ENCODE assay signal across 7 cellular contexts in genomic region chr19:51927859-51928258, GRCh38. TPM values are rescaled to one million over a fixed set of nuclear protein-coding genes. Genes with fewer than 3 reads are reported as not detected.
A peak's percentile ranks its signal among the peaks of the same experiment; 100 is the strongest.
DNase-seq lines count a peak whose midpoint lies in the region; ATAC-seq and TF ChIP-seq lines count a peak whose summit lies in the region.

No MANE protein-coding gene starts in this region.

- H3K27ac Mint-ChIP-seq in activated T-helper 2 cell treated with anti-CD3 and anti-CD28 coated beads, Interferon-gamma antibody, Interleukin-2, Interleukin-4, amounts not matched to agents 10 μg/mL and 5 μg/mL and 100 μg/mL, durations not matched to agents 14 hours and 24 hours and 36 hours, result peak overlapping the region; percentile 93
- H3K27ac Mint-ChIP-seq in stimulated activated naive CD8-positive, alpha-beta T cell treated with anti-CD3 and anti-CD28 coated beads, Interleukin-15, amount 100 ng/mL, for 72 hours, result peak overlapping the region; percentile 95 to 96

- H3K9ac ChIP-seq in iPS-20b (ENCODE audit: low read depth, low read length), result peak overlapping the region; percentile 97

- H3K9me3 ChIP-seq in iPS-20b (ENCODE audit: insufficient read depth, low read depth, low read length), result peaks cover 25% of the 10 kb centered on the region

- peaks cover 61% of the 10 kb centered on the region for H3K36me3 Mint-ChIP-seq in activated T-helper 2 cell treated with anti-CD3 and anti-CD28 coated beads, Interferon-gamma antibody, Interleukin-2, Interleukin-4, amounts not matched to agents 10 μg/mL and 5 μg/mL and 100 μg/mL, durations not matched to agents 14 hours and 24 hours and 36 hours (ENCODE audit: low read depth)

- H3K27ac ChIP-seq in HL-60 (replicated peaks) (peak overlapping the region; percentile 92), iPS-20b (ENCODE audit: low read length) (peak overlapping the region; percentile 97)

- no peak for DNase-seq in HL-60 (ENCODE audit: low read depth in 1 of 2, low spot score in 1 of 2)
- no peak for DNase-seq in activated T-helper 2 cell treated with anti-CD3 and anti-CD28 coated beads, Interferon-gamma antibody, Interleukin-2, Interleukin-4, amounts not matched to agents 10 μg/mL and 5 μg/mL and 100 μg/mL, durations not matched to agents 14 hours and 24 hours and 36 hours (ENCODE audit: low spot score)
- no peak for DNase-seq in stimulated activated naive CD8-positive, alpha-beta T cell treated with anti-CD3 and anti-CD28 coated beads, Interleukin-15, amount 100 ng/mL, for 72 hours
- DNase-seq in T-helper 9 cell, result no peak

- no peaks in the 10 kb centered on the region for H3K27me3 Mint-ChIP-seq in activated T-helper 2 cell treated with anti-CD3 and anti-CD28 coated beads, Interferon-gamma antibody, Interleukin-2, Interleukin-4, amounts not matched to agents 10 μg/mL and 5 μg/mL and 100 μg/mL, durations not matched to agents 14 hours and 24 hours and 36 hours (ENCODE audit: low read depth)
- no peaks in the 10 kb centered on the region for H3K27me3 Mint-ChIP-seq in stimulated activated naive CD8-positive, alpha-beta T cell treated with anti-CD3 and anti-CD28 coated beads, Interleukin-15, amount 100 ng/mL, for 72 hours

- peak overlapping the region; percentile 88 for H3K4me3 ChIP-seq in HL-60 (replicated peaks; ENCODE audit: insufficient read depth, low read length)
- H3K4me3 ChIP-seq in iPS-20b (ENCODE audit: low read length), result peak overlapping the region; percentile 87

- intact Hi-C loops in activated T-helper 2 cell treated with anti-CD3 and anti-CD28 coated beads, Interferon-gamma antibody, Interleukin-2, Interleukin-4, amounts not matched to agents 10 μg/mL and 5 μg/mL and 100 μg/mL, durations not matched to agents 14 hours and 24 hours and 36 hours (cut with micrococcal nuclease), result loop anchor here (1.0 to 5.0 kb wide), 6 partner anchors 23 to 244 kb away; partner anchors contain the start of genes ZNF350, ZNF614, ZNF615 and ZNF649

- peaks cover 34% of the 10 kb centered on the region for H3K36me3 ChIP-seq in iPS-20b (ENCODE audit: insufficient read depth, low read depth, low read length)

- H3K9me3 Mint-ChIP-seq in activated T-helper 2 cell treated with anti-CD3 and anti-CD28 coated beads, Interferon-gamma antibody, Interleukin-2, Interleukin-4, amounts not matched to agents 10 μg/mL and 5 μg/mL and 100 μg/mL, durations not matched to agents 14 hours and 24 hours and 36 hours, result peaks cover 81% of the 10 kb centered on the region
- H3K9me3 Mint-ChIP-seq in stimulated activated naive CD8-positive, alpha-beta T cell treated with anti-CD3 and anti-CD28 coated beads, Interleukin-15, amount 100 ng/mL, for 72 hours, result peaks cover 40 to 72% of the 10 kb centered on the region in 2 donors

- H3K27me3 ChIP-seq in HL-60 (ENCODE audit: insufficient read depth, poor library complexity, severe bottlenecking) (no peaks in the 10 kb centered on the region), iPS-20b (ENCODE audit: insufficient read depth, low read length) (no peaks in the 10 kb centered on the region)

- no peak for ATAC-seq in stimulated activated naive CD8-positive, alpha-beta T cell treated with anti-CD3 and anti-CD28 coated beads, Interleukin-15, amount 100 ng/mL, for 72 hours
- ATAC-seq in HG03571 (IDR thresholded peaks at IDR 0.05; ENCODE audit: unreplicated experiment) (no peak), HG02798 (IDR thresholded peaks at IDR 0.05; ENCODE audit: poor library complexity, unreplicated experiment) (no peak)

- H3K4me1 ChIP-seq in iPS-20b (ENCODE audit: insufficient read depth, low read length), result no peaks in the 10 kb centered on the region

- peak overlapping the region; percentile 97 for H3K4me3 Mint-ChIP-seq in activated T-helper 2 cell treated with anti-CD3 and anti-CD28 coated beads, Interferon-gamma antibody, Interleukin-2, Interleukin-4, amounts not matched to agents 10 μg/mL and 5 μg/mL and 100 μg/mL, durations not matched to agents 14 hours and 24 hours and 36 hours (ENCODE audit: low read depth)
- peak overlapping the region; percentile 97 for H3K4me3 Mint-ChIP-seq in stimulated activated naive CD8-positive, alpha-beta T cell treated with anti-CD3 and anti-CD28 coated beads, Interleukin-15, amount 100 ng/mL, for 72 hours

- peaks cover 15% of the 10 kb centered on the region for H3K4me1 Mint-ChIP-seq in activated T-helper 2 cell treated with anti-CD3 and anti-CD28 coated beads, Interferon-gamma antibody, Interleukin-2, Interleukin-4, amounts not matched to agents 10 μg/mL and 5 μg/mL and 100 μg/mL, durations not matched to agents 14 hours and 24 hours and 36 hours (ENCODE audit: low read depth)
- H3K4me1 Mint-ChIP-seq in stimulated activated naive CD8-positive, alpha-beta T cell treated with anti-CD3 and anti-CD28 coated beads, Interleukin-15, amount 100 ng/mL, for 72 hours, result peaks cover 26% of the 10 kb centered on the region

- TF ChIP-seq CTCF in HL-60 (IDR thresholded peaks at IDR 0.05; ENCODE audit: insufficient read depth, low read length), result no peak

RNA-seq across cellular contexts. Expression of gene ZNF613, which starts 0.6 kb away (rescaled TPM):
- 3.6 and 3.8 TPM in 2 replicates for total RNA-seq in activated T-helper 2 cell treated with anti-CD3 and anti-CD28 coated beads, Interferon-gamma antibody, Interleukin-2, Interleukin-4, amounts not matched to agents 10 μg/mL and 5 μg/mL and 100 μg/mL, durations not matched to agents 14 hours and 24 hours and 36 hours

RNA-seq across cellular contexts. Expression of gene ZNF649, which starts 23.0 kb away (rescaled TPM):
- total RNA-seq in activated T-helper 2 cell treated with anti-CD3 and anti-CD28 coated beads, Interferon-gamma antibody, Interleukin-2, Interleukin-4, amounts not matched to agents 10 μg/mL and 5 μg/mL and 100 μg/mL, durations not matched to agents 14 hours and 24 hours and 36 hours, result 11.8 and 12.1 TPM in 2 replicates

RNA-seq across cellular contexts. Expression of gene ZNF577, which starts 40.1 kb away (rescaled TPM):
- 5.8 and 6.0 TPM in 2 replicates for total RNA-seq in activated T-helper 2 cell treated with anti-CD3 and anti-CD28 coated beads, Interferon-gamma antibody, Interleukin-2, Interleukin-4, amounts not matched to agents 10 μg/mL and 5 μg/mL and 100 μg/mL, durations not matched to agents 14 hours and 24 hours and 36 hours

RNA-seq across cellular contexts. Expression of gene ZNF350, which starts 58.8 kb away (rescaled TPM):
- 9.1 and 9.2 TPM in 2 replicates for total RNA-seq in activated T-helper 2 cell treated with anti-CD3 and anti-CD28 coated beads, Interferon-gamma antibody, Interleukin-2, Interleukin-4, amounts not matched to agents 10 μg/mL and 5 μg/mL and 100 μg/mL, durations not matched to agents 14 hours and 24 hours and 36 hours
